28 cellular contexts compared by ENCODE assay signal in genomic region chr15:45780352-45780751, GRCh38.
"Had no signal": no experiment of that assay in that cellular context is flagged by ENCODE, and none has a peak within 500 bp of the region (broad histone marks: within the 10 kb centered on the region; RNA-seq: fewer than 3 reads in every experiment).

No MANE protein-coding gene starts in this region.

- H2AFZ ChIP-seq: hepatocyte had no signal

- DNase-seq: activated B cell treated with CpG ODN at 0.5 μM for 24 hours; activated CD4-positive, alpha-beta T cell treated with anti-CD3 and anti-CD28 coated beads for 36 hours; activated CD4-positive, alpha-beta T cell treated with anti-CD3 and anti-CD28 coated beads, Interleukin-2, amount 50 U/mL, for 4 hours; activated CD8-positive, alpha-beta memory T cell treated with anti-CD3 and anti-CD28 coated beads for 24 hours; activated CD8-positive, alpha-beta memory T cell treated with anti-CD3 and anti-CD28 coated beads, Interleukin-2, amount 50 U/mL, for 4 hours; activated naive CD4-positive, alpha-beta T cell; activated T-cell treated with anti-CD3 and anti-CD28 coated beads, Interleukin-2, amount 50 U/mL, for 24 hours; adrenal gland; brain microvascular endothelial cell; caudate nucleus; effector CD4-positive, alpha-beta T cell; glutamatergic neuron; left ventricle myocardium superior; mammary epithelial cell; midbrain; natural killer cell; posterior cingulate gyrus; sigmoid colon; stimulated activated CD4-positive, alpha-beta T cell treated with anti-CD3 and anti-CD28 coated beads, Interleukin-2, amount 100 ng/mL, for 48 hours; stimulated activated CD8-positive, alpha-beta memory T cell treated with anti-CD3 and anti-CD28 coated beads, Interleukin-4, amount 100 ng/mL, for 48 hours; stimulated activated naive B cell treated with anti-CD40 and anti-IgM and Interleukin-4, amounts not matched to agents 10 μg/mL and 1 μg/mL and 100 μg/mL, for 72 hours; transverse colon had no signal

- H3K9me3 Mint-ChIP-seq: activated B cell treated with CpG ODN at 0.5 μM for 24 hours; activated T-cell treated with anti-CD3 and anti-CD28 coated beads, Interleukin-2, amount 50 U/mL, for 24 hours; activated T-helper 2 cell treated with anti-CD3 and anti-CD28 coated beads, Interferon-gamma antibody, Interleukin-2, Interleukin-4, amounts not matched to agents 10 μg/mL and 5 μg/mL and 100 μg/mL, durations not matched to agents 14 hours and 24 hours and 36 hours; dendritic cell treated with granulocyte-macrophage colony-stimulating factor and Interleukin-4, amounts not matched to agents 40 ng/mL and 50 ng/mL, for 4 days; natural killer cell had no signal

- H3K4me3 Mint-ChIP-seq: activated B cell treated with CpG ODN at 0.5 μM for 24 hours; activated CD4-positive, alpha-beta T cell treated with anti-CD3 and anti-CD28 coated beads for 36 hours; activated naive CD8-positive, alpha-beta T cell; activated T-cell treated with anti-CD3 and anti-CD28 coated beads, Interleukin-2, amount 50 U/mL, for 24 hours; dendritic cell treated with granulocyte-macrophage colony-stimulating factor and Interleukin-4, amounts not matched to agents 40 ng/mL and 50 ng/mL, for 4 days; natural killer cell; stimulated activated naive B cell treated with anti-CD40 and anti-IgM and Interleukin-4, amounts not matched to agents 10 μg/mL and 1 μg/mL and 100 μg/mL, for 72 hours had no signal

- H3K9me3 ChIP-seq: adrenal gland, ascending aorta, sigmoid colon, transverse colon had no signal

- H3K27ac ChIP-seq: adrenal gland, ascending aorta, brain microvascular endothelial cell, hepatocyte, sigmoid colon, transverse colon had no signal

- H3K36me3 Mint-ChIP-seq: activated naive CD8-positive, alpha-beta T cell; natural killer cell; stimulated activated naive B cell treated with anti-CD40 and anti-IgM and Interleukin-4, amounts not matched to agents 10 μg/mL and 1 μg/mL and 100 μg/mL, for 72 hours had no signal

- H3K79me2 ChIP-seq: hepatocyte had no signal

- H3K4me2 ChIP-seq: hepatocyte, smooth muscle cell had no signal

- ATAC-seq: activated CD4-positive, alpha-beta T cell treated with anti-CD3 and anti-CD28 coated beads for 36 hours; left ventricle myocardium superior; natural killer cell; stimulated activated naive B cell treated with anti-CD40 and anti-IgM and Interleukin-4, amounts not matched to agents 10 μg/mL and 1 μg/mL and 100 μg/mL, for 72 hours had no signal

- H3K4me1 ChIP-seq: adrenal gland, ascending aorta, sigmoid colon, transverse colon had no signal

- H3K27me3 ChIP-seq: ascending aorta, brain microvascular endothelial cell, hepatocyte, sigmoid colon had no signal

- H3K4me3 ChIP-seq: adrenal gland, ascending aorta, hepatocyte, sigmoid colon, smooth muscle cell, transverse colon had no signal

- H3K27ac Mint-ChIP-seq: activated B cell treated with CpG ODN at 0.5 μM for 24 hours; activated CD4-positive, alpha-beta T cell treated with anti-CD3 and anti-CD28 coated beads for 36 hours; activated naive CD8-positive, alpha-beta T cell; activated T-cell treated with anti-CD3 and anti-CD28 coated beads, Interleukin-2, amount 50 U/mL, for 24 hours; activated T-helper 2 cell treated with anti-CD3 and anti-CD28 coated beads, Interferon-gamma antibody, Interleukin-2, Interleukin-4, amounts not matched to agents 10 μg/mL and 5 μg/mL and 100 μg/mL, durations not matched to agents 14 hours and 24 hours and 36 hours; dendritic cell treated with granulocyte-macrophage colony-stimulating factor and Interleukin-4, amounts not matched to agents 40 ng/mL and 50 ng/mL, for 4 days; natural killer cell; stimulated activated naive B cell treated with anti-CD40 and anti-IgM and Interleukin-4, amounts not matched to agents 10 μg/mL and 1 μg/mL and 100 μg/mL, for 72 hours had no signal

- H3K4me1 Mint-ChIP-seq: activated B cell treated with CpG ODN at 0.5 μM for 24 hours; activated CD4-positive, alpha-beta T cell treated with anti-CD3 and anti-CD28 coated beads for 36 hours; natural killer cell; stimulated activated naive B cell treated with anti-CD40 and anti-IgM and Interleukin-4, amounts not matched to agents 10 μg/mL and 1 μg/mL and 100 μg/mL, for 72 hours had no signal

- H3K36me3 ChIP-seq: adrenal gland, ascending aorta, brain microvascular endothelial cell, sigmoid colon, transverse colon had no signal
